In genomic region chr13:40961826-40962225, GRCh38 we compare ENCODE assay signal across 11 cellular contexts. TPM values are rescaled to one million over a fixed set of nuclear protein-coding genes. Genes with fewer than 3 reads are reported as not detected.
DNase-seq lines count a peak whose midpoint lies in the region; ATAC-seq and TF ChIP-seq lines count a peak whose summit lies in the region.
"Had no signal": no experiment of that assay in that cellular context is flagged by ENCODE, and none has a peak within 500 bp of the region (broad histone marks: within the 10 kb centered on the region; RNA-seq: fewer than 3 reads in every experiment).

No MANE protein-coding gene starts in this region.

- peak overlapping the region; percentile 83 for H3K27ac Mint-ChIP-seq in activated B cell treated with CpG ODN at 0.5 μM for 24 hours
- peak overlapping the region; percentile 59 for H3K27ac Mint-ChIP-seq in mesothelial cell of epicardium

- peaks cover 10% of the 10 kb centered on the region for H3K36me3 ChIP-seq in cardiac muscle cell
- H3K36me3 ChIP-seq in hepatocyte (replicated peaks; ENCODE audit: insufficient read depth, low read depth) = no peaks in the 10 kb centered on the region
- H3K36me3 ChIP-seq in SJCRH30 = peaks cover 18% of the 10 kb centered on the region

- H2AFZ ChIP-seq in hepatocyte = no peak overlapping the region
- H2AFZ ChIP-seq: parathyroid adenoma had no signal

- H4K20me1 ChIP-seq in hepatocyte (ENCODE audit: insufficient read depth, poor library complexity, severe bottlenecking) = peaks cover 69% of the 10 kb centered on the region

- no peaks in the 10 kb centered on the region for H3K27me3 ChIP-seq in cardiac muscle cell
- H3K27me3 ChIP-seq in hepatocyte = no peaks in the 10 kb centered on the region
- H3K27me3 ChIP-seq in SJCRH30 = no peaks in the 10 kb centered on the region

- H3K4me1 Mint-ChIP-seq in activated B cell treated with CpG ODN at 0.5 μM for 24 hours (peaks cover 82% of the 10 kb centered on the region), mesothelial cell of epicardium (peaks cover under 1% of the 10 kb centered on the region)

- H3K4me3 Mint-ChIP-seq in activated B cell treated with CpG ODN at 0.5 μM for 24 hours (peak overlapping the region; percentile 73), mesothelial cell of epicardium (no peak overlapping the region)

- CTCF ChIA-PET in activated B cell treated with CpG ODN at 0.5 μM for 24 hours (lab: Charles Lee) = interaction anchor here (0.9 to 1.9 kb wide), 3 partner anchors 12 to 92 kb away, joined by 3 to 8 read pairs (median 6); no protein-coding TSS in a partner anchor

- DNase-seq in cardiac muscle cell (ENCODE audit: low read depth in 1 of 2, low spot score in 1 of 2) = no peak
- no peak for DNase-seq in Right ventricle myocardium inferior (ENCODE audit: missing footprints)
- DNase-seq in activated B cell treated with CpG ODN at 0.5 μM for 24 hours = no peak
- DNase-seq in mesothelial cell of epicardium (ENCODE audit: low spot score in 2 of 2, unreplicated experiment in 2 of 2) = no peak
- DNase-seq in hepatocyte (ENCODE audit: low spot score) = no peak
- no peak for DNase-seq in SJCRH30
- no peak for DNase-seq in NK-92 (lab: John Stamatoyannopoulos, UW; ENCODE audit: unreplicated experiment)
- no peak for DNase-seq in islet precursor cell
- DNase-seq: NCI-H1436 had no signal

- POLR2A ChIA-PET in activated B cell treated with CpG ODN at 0.5 μM for 24 hours (lab: Charles Lee) = interaction anchor here (1.0 to 2.2 kb wide), 5 partner anchors 24 to 99 kb away, joined by 3 to 15 read pairs (median 5); partner anchors contain the start of genes ELF1 and WBP4

- H3K9me3 ChIP-seq in cardiac muscle cell (ENCODE audit: low read depth) = no peaks in the 10 kb centered on the region
- no peaks in the 10 kb centered on the region for H3K9me3 ChIP-seq in hepatocyte (ENCODE audit: low read depth)
- H3K9me3 ChIP-seq in SJCRH30 (replicated peaks) = no peaks in the 10 kb centered on the region

- peaks cover 53% of the 10 kb centered on the region for H3K36me3 Mint-ChIP-seq in activated B cell treated with CpG ODN at 0.5 μM for 24 hours (ENCODE audit: low read depth)
- peaks cover 20% of the 10 kb centered on the region for H3K36me3 Mint-ChIP-seq in mesothelial cell of epicardium

- no peak overlapping the region for H3K4me2 ChIP-seq in hepatocyte
- H3K4me2 ChIP-seq: smooth muscle cell had no signal

- H3K9me2 ChIP-seq in hepatocyte (replicated peaks; ENCODE audit: insufficient read depth) = no peaks in the 10 kb centered on the region

- H3K27ac ChIP-seq in cardiac muscle cell = peak overlapping the region; percentile 19
- no peak overlapping the region for H3K27ac ChIP-seq in hepatocyte
- no peak overlapping the region for H3K27ac ChIP-seq in SJCRH30
- H3K27ac ChIP-seq: parathyroid adenoma had no signal

- H3K27me3 Mint-ChIP-seq in activated B cell treated with CpG ODN at 0.5 μM for 24 hours = no peaks in the 10 kb centered on the region
- no peaks in the 10 kb centered on the region for H3K27me3 Mint-ChIP-seq in mesothelial cell of epicardium (ENCODE audit: low read depth)

- H3K9me3 Mint-ChIP-seq in activated B cell treated with CpG ODN at 0.5 μM for 24 hours = no peaks in the 10 kb centered on the region
- peaks cover 6% of the 10 kb centered on the region for H3K9me3 Mint-ChIP-seq in mesothelial cell of epicardium

- ATAC-seq in Right ventricle myocardium inferior (no peak), activated B cell treated with CpG ODN at 0.5 μM for 24 hours (ENCODE audit: low read depth) (no peak)

- H3K79me2 ChIP-seq in hepatocyte = peaks cover 95% of the 10 kb centered on the region

- no peak overlapping the region for H3K4me3 ChIP-seq in cardiac muscle cell
- H3K4me3 ChIP-seq in hepatocyte = no peak overlapping the region
- H3K4me3 ChIP-seq in SJCRH30 = no peak overlapping the region
- H3K4me3 ChIP-seq: smooth muscle cell had no signal

- H3K4me1 ChIP-seq in cardiac muscle cell (ENCODE audit: low read depth) (no peaks in the 10 kb centered on the region), hepatocyte (ENCODE audit: insufficient read depth) (no peaks in the 10 kb centered on the region), SJCRH30 (no peaks in the 10 kb centered on the region)
- H3K4me1 ChIP-seq: parathyroid adenoma had no signal

- WGBS in hepatocyte (ENCODE audit: low lambda C conversion rate, missing lambda C conversion rate) = 97% methylated on average over 1 of the region's 1 CpG

- no peak for TF ChIP-seq CTCF in cardiac muscle cell (IDR thresholded peaks at IDR 0.05; ENCODE audit: low read depth, low read length)
- no peak for TF ChIP-seq CTCF in activated B cell treated with CpG ODN at 0.5 μM for 24 hours (IDR thresholded peaks at IDR 0.05)
- no peak for TF ChIP-seq CTCF in mesothelial cell of epicardium (IDR thresholded peaks at IDR 0.05; ENCODE audit: unreplicated experiment)
- no peak for TF ChIP-seq CTCF in hepatocyte (IDR thresholded peaks at IDR 0.05; ENCODE audit: poor library complexity)

- intact Hi-C loops in Right ventricle myocardium inferior (cut with DNase I) = no loop called here
- intact Hi-C loops in activated B cell treated with CpG ODN at 0.5 μM for 24 hours (cut with micrococcal nuclease) = loop anchor here (1.0 to 2.0 kb wide), 3 partner anchors 7 to 17 kb away; no protein-coding TSS in a partner anchor

RNA-seq across cellular contexts. Expression of gene ELF1, which starts 57.3 kb away (rescaled TPM):
- total RNA-seq in cardiac muscle cell (30.0 and 36.8 TPM in 2 replicates), Right ventricle myocardium inferior (36.7 TPM), activated B cell treated with CpG ODN at 0.5 μM for 24 hours (129 and 136 TPM in 2 replicates), mesothelial cell of epicardium (76.9 to 78.0 TPM (median 77.4 TPM) in 3 replicates), hepatocyte (91.1 and 94.6 TPM in 2 replicates)
- polyA plus RNA-seq in cardiac muscle cell (22.2 and 23.6 TPM in 2 replicates), hepatocyte (39.4 and 44.4 TPM in 2 replicates)
- 30.5 and 32.7 TPM in 2 replicates for total RNA-seq in SJCRH30 (2014; rRNA removed; shearing (Covaris generic))
